In genomic region chr9:105264380-105264779, GRCh38 we compare ENCODE assay signal across 10 cellular contexts. TPM values are rescaled to one million over a fixed set of nuclear protein-coding genes. Genes with fewer than 3 reads are reported as not detected.
DNase-seq lines count a peak whose midpoint lies in the region; ATAC-seq and TF ChIP-seq lines count a peak whose summit lies in the region.
"Had no signal": no experiment of that assay in that cellular context is flagged by ENCODE, and none has a peak within 500 bp of the region (broad histone marks: within the 10 kb centered on the region; RNA-seq: fewer than 3 reads in every experiment).

No MANE protein-coding gene starts in this region.

- peak overlapping the region; percentile 43 for H3K4me2 ChIP-seq in osteoblast (ENCODE audit: insufficient read depth, low read length)

- H3K4me1 Mint-ChIP-seq in activated CD4-positive, alpha-beta T cell treated with anti-CD3 and anti-CD28 coated beads, Interleukin-2, amount 10 ng/mL, durations not matched to agents 7 days and 5 days, result peaks cover 37% of the 10 kb centered on the region

- peaks cover 8% of the 10 kb centered on the region for H3K9me3 Mint-ChIP-seq in activated CD4-positive, alpha-beta T cell treated with anti-CD3 and anti-CD28 coated beads, Interleukin-2, amount 10 ng/mL, durations not matched to agents 7 days and 5 days

- ATAC-seq in HG02588 (IDR thresholded peaks at IDR 0.05; ENCODE audit: unreplicated experiment) (no peak), HG02623 (IDR thresholded peaks at IDR 0.05; ENCODE audit: unreplicated experiment) (no peak)

- no peak for DNase-seq in activated CD4-positive, alpha-beta T cell treated with anti-CD3 and anti-CD28 coated beads, Interleukin-2, amount 10 ng/mL, durations not matched to agents 7 days and 5 days
- no peak for DNase-seq in activated CD4-positive, alpha-beta T cell treated with anti-CD3 and anti-CD28 coated beads for 1 hour
- peak; percentile 41 for DNase-seq in LHCN-M2 (ENCODE audit: low read depth)
- peak; percentile 38 for DNase-seq in amniotic epithelial cell (ENCODE audit: low read depth)
- no peak for DNase-seq in osteoblast (ENCODE audit: insufficient read length, low spot score, missing footprints)
- DNase-seq in NCI-H82 treated with DMSO at 0.1 percent for 48 hours (lab: John Stamatoyannopoulos, UW; ENCODE audit: unreplicated experiment), result no peak
- DNase-seq: amniotic stem cell, SHP77 had no signal

- peak overlapping the region; percentile 33 for H3K27ac Mint-ChIP-seq in activated CD4-positive, alpha-beta T cell treated with anti-CD3 and anti-CD28 coated beads, Interleukin-2, amount 10 ng/mL, durations not matched to agents 7 days and 5 days

- peaks cover 33% of the 10 kb centered on the region for H3K79me2 ChIP-seq in osteoblast (ENCODE audit: insufficient read depth, low read length)

- no peaks in the 10 kb centered on the region for H4K20me1 ChIP-seq in osteoblast (ENCODE audit: insufficient read depth, low read length)

- H3K4me3 Mint-ChIP-seq in activated CD4-positive, alpha-beta T cell treated with anti-CD3 and anti-CD28 coated beads, Interleukin-2, amount 10 ng/mL, durations not matched to agents 7 days and 5 days, result no peak overlapping the region

- no peaks in the 10 kb centered on the region for H3K36me3 ChIP-seq in osteoblast (ENCODE audit: insufficient read depth, low read length)

- H3K4me1 ChIP-seq in osteoblast (ENCODE audit: insufficient read depth, low read length), result peaks cover 4% of the 10 kb centered on the region

- H3K27me3 ChIP-seq in osteoblast (ENCODE audit: insufficient read depth, low read length), result no peaks in the 10 kb centered on the region

- POLR2A ChIA-PET in activated CD4-positive, alpha-beta T cell treated with anti-CD3 and anti-CD28 coated beads, Interleukin-2, amount 10 ng/mL, durations not matched to agents 7 days and 5 days (lab: Charles Lee), result interaction anchor here (0.7 kb wide), 1 partner anchor 33 kb away, joined by 9 read pairs; no protein-coding TSS in a partner anchor

- H3K36me3 Mint-ChIP-seq in activated CD4-positive, alpha-beta T cell treated with anti-CD3 and anti-CD28 coated beads, Interleukin-2, amount 10 ng/mL, durations not matched to agents 7 days and 5 days (ENCODE audit: low read depth), result peaks cover 23% of the 10 kb centered on the region

- H3K27me3 Mint-ChIP-seq in activated CD4-positive, alpha-beta T cell treated with anti-CD3 and anti-CD28 coated beads, Interleukin-2, amount 10 ng/mL, durations not matched to agents 7 days and 5 days, result no peaks in the 10 kb centered on the region

- no peaks in the 10 kb centered on the region for H3K9me3 ChIP-seq in osteoblast (ENCODE audit: low read depth, low read length)

- no peak overlapping the region for H3K27ac ChIP-seq in osteoblast (ENCODE audit: low read depth, low read length)

- no peak overlapping the region for H3K4me3 ChIP-seq in osteoblast (ENCODE audit: insufficient read depth, low read length)

- peak overlapping the region; percentile 37 for H2AFZ ChIP-seq in osteoblast (ENCODE audit: low read length)

- CTCF ChIA-PET in activated CD4-positive, alpha-beta T cell treated with anti-CD3 and anti-CD28 coated beads, Interleukin-2, amount 10 ng/mL, durations not matched to agents 7 days and 5 days (lab: Charles Lee), result interaction anchor here (0.6 to 1.6 kb wide), 3 partner anchors 20 to 561 kb away, joined by 3 to 4 read pairs (median 3); partner anchors contain the start of gene SLC44A1

- no peak for TF ChIP-seq CTCF in osteoblast (IDR thresholded peaks at IDR 0.05; ENCODE audit: extremely low read depth, low read depth, low read length)

RNA-seq across cellular contexts. Expression of gene SLC44A1, which starts 19.9 kb away (rescaled TPM):
- total RNA-seq in activated CD4-positive, alpha-beta T cell treated with anti-CD3 and anti-CD28 coated beads, Interleukin-2, amount 10 ng/mL, durations not matched to agents 7 days and 5 days, result 10 to 100 TPM; 19.6 to 21.8 TPM
- total RNA-seq in LHCN-M2 (2014; rRNA removed) (30.5 and 32.0 TPM in 2 replicates), osteoblast (47.8 and 50.1 TPM in 2 replicates)
- 5.6 TPM for polyA plus RNA-seq in LHCN-M2 (2012)

Comparison
In these comparisons a context has a peak if more than half of its experiments do, and no peak if none do; other contexts are left out.
1. DNase-seq: peak in LHCN-M2 (single experiment) and amniotic epithelial cell (single experiment); none in activated CD4-positive, alpha-beta T cell treated with anti-CD3 and anti-CD28 coated beads, Interleukin-2, amount 10 ng/mL, durations not matched to agents 7 days and 5 days (single experiment), activated CD4-positive, alpha-beta T cell treated with anti-CD3 and anti-CD28 coated beads for 1 hour (single experiment), osteoblast (single experiment) and NCI-H82 treated with DMSO at 0.1 percent for 48 hours (single experiment).